In the genomic region with DNA sequence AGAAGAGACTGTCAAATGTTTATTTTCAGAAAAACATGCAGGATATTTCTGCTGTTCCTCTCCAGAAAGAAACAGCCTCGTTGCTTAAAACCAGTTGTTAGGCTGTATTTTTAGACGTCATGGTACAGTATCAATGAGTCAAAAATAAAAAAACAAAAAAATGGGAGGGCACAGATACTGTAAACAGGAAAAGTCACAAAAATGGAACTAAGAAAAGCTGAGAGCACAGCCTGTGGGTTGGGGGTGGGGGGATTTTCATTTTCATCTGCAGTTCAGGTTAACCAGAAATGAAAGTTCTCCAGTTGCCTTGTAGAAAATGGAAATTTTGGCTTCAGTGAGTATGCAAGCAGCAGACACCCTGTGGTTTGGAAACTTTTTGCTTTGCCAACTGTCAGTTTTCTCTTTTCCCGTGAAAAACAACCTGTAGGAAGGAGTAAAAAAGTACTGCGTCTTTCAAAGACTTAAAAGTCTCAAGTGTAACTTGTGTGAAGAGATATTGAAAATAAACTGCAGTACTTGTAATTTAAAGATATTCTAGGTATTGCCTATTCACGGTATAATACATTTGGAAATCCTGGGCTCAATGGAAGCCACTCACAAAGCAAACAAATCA, we compare ENCODE assay signal across 8 cellular contexts. TPM values are rescaled to one million over a fixed set of nuclear protein-coding genes. Genes with fewer than 3 reads are reported as not detected.
DNase-seq lines count a peak whose midpoint lies in the region; ATAC-seq and TF ChIP-seq lines count a peak whose summit lies in the region.

No MANE protein-coding gene starts in this region.

- no peaks in the 10 kb centered on the region for H3K27me3 ChIP-seq in left ventricle myocardium inferior (ENCODE audit: low read depth)
- no peaks in the 10 kb centered on the region for H3K27me3 ChIP-seq in colonic mucosa

- H3K27ac Mint-ChIP-seq in activated naive CD4-positive, alpha-beta T cell treated with anti-CD3 and anti-CD28 coated beads, Interleukin-2, amount 10 ng/mL, durations not matched to agents 7 days and 5 days = peak overlapping the region; percentile 87

- H3K4me1 ChIP-seq in left ventricle myocardium inferior (peaks cover 57% of the 10 kb centered on the region), colonic mucosa (no peaks in the 10 kb centered on the region)

- H3K9me3 ChIP-seq in left ventricle myocardium inferior (replicated peaks) (no peaks in the 10 kb centered on the region), colonic mucosa (no peaks in the 10 kb centered on the region)

- intact Hi-C loops in left ventricle myocardium inferior (cut with micrococcal nuclease) (loop anchor here (10.0 kb wide), 1 partner anchor 348 kb away; no protein-coding TSS in a partner anchor), left cardiac atrium (cut with DNase I) (loop anchor here (5.0 to 10.0 kb wide), 3 partner anchors 80 to 338 kb away; no protein-coding TSS in a partner anchor), colonic mucosa (cut with DNase I) (no loop called here)

- CTCF ChIA-PET in activated naive CD4-positive, alpha-beta T cell treated with anti-CD3 and anti-CD28 coated beads, Interleukin-2, amount 10 ng/mL, durations not matched to agents 7 days and 5 days (lab: Charles Lee) = interaction anchor here (1.1 to 4.0 kb wide), 4 partner anchors 18 to 165 kb away, joined by 3 to 23 read pairs (median 6); no protein-coding TSS in a partner anchor

- no peak for TF ChIP-seq CTCF in left ventricle myocardium inferior (IDR thresholded peaks at IDR 0.05; ENCODE audit: borderline replicate concordance)
- no peak for TF ChIP-seq CTCF in colonic mucosa (IDR thresholded peaks at IDR 0.05)

- H3K36me3 ChIP-seq in left ventricle myocardium inferior (no peaks in the 10 kb centered on the region), colonic mucosa (no peaks in the 10 kb centered on the region)

- H3K27ac ChIP-seq in left ventricle myocardium inferior (replicated peaks) (peak overlapping the region; percentile 57), colonic mucosa (no peak overlapping the region)

- ATAC-seq in left cardiac atrium (no peak), HG03378 (IDR thresholded peaks at IDR 0.05; ENCODE audit: unreplicated experiment) (peak; percentile 92)

- H3K9me3 Mint-ChIP-seq in activated naive CD4-positive, alpha-beta T cell treated with anti-CD3 and anti-CD28 coated beads, Interleukin-2, amount 10 ng/mL, durations not matched to agents 7 days and 5 days = no peaks in the 10 kb centered on the region

- H3K27me3 Mint-ChIP-seq in activated naive CD4-positive, alpha-beta T cell treated with anti-CD3 and anti-CD28 coated beads, Interleukin-2, amount 10 ng/mL, durations not matched to agents 7 days and 5 days = no peaks in the 10 kb centered on the region

- H3K4me1 Mint-ChIP-seq in activated naive CD4-positive, alpha-beta T cell treated with anti-CD3 and anti-CD28 coated beads, Interleukin-2, amount 10 ng/mL, durations not matched to agents 7 days and 5 days = peaks cover 42% of the 10 kb centered on the region

- DNase-seq in left ventricle myocardium inferior (no peak), left cardiac atrium (no peak), iPS-NIHi11 (ENCODE audit: low spot score) (no peak), colonic mucosa (no peak), NCI-H524 (lab: John Stamatoyannopoulos, UW) (no peak)
- peak; percentile 76 for DNase-seq in activated naive CD4-positive, alpha-beta T cell treated with anti-CD3 and anti-CD28 coated beads, Interleukin-2, amount 10 ng/mL, durations not matched to agents 7 days and 5 days
- peak in 3 of 4 experiments; percentile 13 to 50 (median 28) for DNase-seq in stimulated activated CD4-positive, alpha-beta T cell treated with anti-CD3 and anti-CD28 coated beads, Interleukin-1b, Interleukin-23, amount 100 ng/mL, for 24 hours (ENCODE audit: low read depth in 4 of 4, low spot score in 1 of 4)

- peak overlapping the region; percentile 31 for H3K4me3 ChIP-seq in left ventricle myocardium inferior
- no peak overlapping the region for H3K4me3 ChIP-seq in colonic mucosa

- H3K9ac ChIP-seq in colonic mucosa (ENCODE audit: low read depth in 2 of 2, low read length in 2 of 2) = no peak overlapping the region

- peaks cover 1% of the 10 kb centered on the region for H3K36me3 Mint-ChIP-seq in activated naive CD4-positive, alpha-beta T cell treated with anti-CD3 and anti-CD28 coated beads, Interleukin-2, amount 10 ng/mL, durations not matched to agents 7 days and 5 days

- peak overlapping the region; percentile 29 for H3K4me3 Mint-ChIP-seq in activated naive CD4-positive, alpha-beta T cell treated with anti-CD3 and anti-CD28 coated beads, Interleukin-2, amount 10 ng/mL, durations not matched to agents 7 days and 5 days

RNA-seq across cellular contexts. Expression of gene FRMD4B, which starts 59.0 kb away (rescaled TPM):
- total RNA-seq in left ventricle myocardium inferior = 16.1 TPM
- 10 to 100 TPM; 36.7 to 38.1 TPM for total RNA-seq in left cardiac atrium
- total RNA-seq in colonic mucosa = 10 to 100 TPM; 13.5 to 21.1 TPM

Comparison
In these comparisons a context has a peak if more than half of its experiments do, and no peak if none do; other contexts are left out.
1. DNase-seq: peak in activated naive CD4-positive, alpha-beta T cell treated with anti-CD3 and anti-CD28 coated beads, Interleukin-2, amount 10 ng/mL, durations not matched to agents 7 days and 5 days (single experiment) and stimulated activated CD4-positive, alpha-beta T cell treated with anti-CD3 and anti-CD28 coated beads, Interleukin-1b, Interleukin-23, amount 100 ng/mL, for 24 hours (3 of 4); none in left ventricle myocardium inferior (single experiment), left cardiac atrium (single experiment), iPS-NIHi11 (single experiment), colonic mucosa (single experiment) and NCI-H524 (0 of 2).